In genomic region chr4:147958459-147959065, GRCh38 we compare ENCODE assay signal across 22 cellular contexts.
"Had no signal": no experiment of that assay in that cellular context is flagged by ENCODE, and none has a peak within 500 bp of the region (broad histone marks: within the 10 kb centered on the region; RNA-seq: fewer than 3 reads in every experiment).

No MANE protein-coding gene starts in this region.

- H3K79me2 ChIP-seq: hepatocyte had no signal

- H3K27ac ChIP-seq: brain microvascular endothelial cell, epithelial cell of prostate, hepatocyte, upper lobe of left lung, VCaP had no signal

- H3K9me3 ChIP-seq: mucosa of descending colon, upper lobe of left lung had no signal

- H3K4me2 ChIP-seq: hepatocyte had no signal

- H3K27me3 ChIP-seq: brain microvascular endothelial cell, hepatocyte, upper lobe of left lung had no signal

- H3K4me3 ChIP-seq: hepatocyte, mucosa of descending colon, upper lobe of left lung had no signal

- H3K4me1 ChIP-seq: upper lobe of left lung had no signal

- H2AFZ ChIP-seq: hepatocyte had no signal

- DNase-seq: activated CD4-positive, alpha-beta T cell treated with anti-CD3 and anti-CD28 coated beads, Interleukin-2, amount 10 ng/mL, durations not matched to agents 7 days and 5 days; activated CD4-positive, CD25-positive, alpha-beta regulatory T cell treated with anti-CD3 and anti-CD28 coated beads, Interleukin-2, amount 50 U/mL, for 72 hours; activated CD8-positive, alpha-beta memory T cell treated with anti-CD3 and anti-CD28 coated beads, Interleukin-2, amount 10 ng/mL, durations not matched to agents 7 days and 5 days; activated CD8-positive, alpha-beta T cell treated with anti-CD3 and anti-CD28 coated beads for 36 hours; activated effector memory CD4-positive, alpha-beta T cell treated with anti-CD3 and anti-CD28 coated beads, Interleukin-2, amount 50 U/mL, for 16 hours; activated naive CD4-positive, alpha-beta T cell treated with anti-CD3 and anti-CD28 coated beads, Interleukin-2, amount 10 ng/mL, durations not matched to agents 7 days and 5 days; activated T-cell treated with anti-CD3 and anti-CD28 coated beads for 4 hours; anterior cingulate cortex; brain microvascular endothelial cell; foreskin fibroblast; mesenchymal stem cell; mucosa of descending colon; naive B cell; occipital lobe; posterior cingulate gyrus; stimulated activated CD4-positive, alpha-beta T cell treated with anti-CD3 and anti-CD28 coated beads, Interleukin-4, amount 100 ng/mL, for 4 hours; stimulated activated naive CD8-positive, alpha-beta T cell treated with anti-CD3 and anti-CD28 coated beads, Interleukin-15, Interleukin-2, amounts not matched to agents 100 U/mL and 50 U/mL, for 24 hours; T-cell; upper lobe of left lung had no signal
